ENCODE assay signal across 17 cellular contexts in the genomic region with DNA sequence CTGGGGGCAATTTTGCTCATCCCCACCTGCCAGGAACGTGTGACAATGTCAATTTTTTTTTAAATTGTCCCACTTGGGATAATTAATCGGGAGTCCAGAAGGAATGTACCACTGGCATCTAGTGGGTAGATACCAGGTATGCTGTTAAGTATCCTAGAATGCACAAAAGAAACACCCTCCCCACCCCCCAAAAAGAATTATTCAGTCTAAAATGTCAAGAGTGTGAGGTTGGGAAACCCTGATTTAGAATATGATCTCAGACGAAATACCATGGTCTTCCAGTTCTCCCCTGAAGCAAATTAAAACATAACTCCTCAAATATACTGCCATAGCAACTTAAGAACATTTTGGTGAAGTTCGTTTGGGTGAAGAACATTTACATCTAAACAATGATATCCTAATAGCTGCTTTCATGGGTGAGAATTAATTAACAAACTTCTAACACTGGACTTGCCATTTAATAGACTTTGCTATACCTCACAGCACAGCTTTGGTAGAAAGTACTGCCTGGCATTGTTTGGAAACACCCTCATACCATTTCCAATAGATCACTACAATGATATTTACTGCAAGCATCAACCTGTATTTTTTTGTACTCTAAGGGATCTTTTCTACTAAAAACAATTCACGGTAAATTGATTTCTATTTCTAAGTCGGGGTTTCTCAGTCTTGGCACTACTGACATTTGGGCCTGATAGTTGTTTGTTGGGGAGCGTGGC. TPM values are rescaled to one million over a fixed set of nuclear protein-coding genes. Genes with fewer than 3 reads are reported as not detected.
A peak's percentile ranks its signal among the peaks of the same experiment; 100 is the strongest.
DNase-seq lines count a peak whose midpoint lies in the region; TF ChIP-seq lines count a peak whose summit lies in the region.
"Had no signal": no experiment of that assay in that cellular context is flagged by ENCODE, and none has a peak within 500 bp of the region (broad histone marks: within the 10 kb centered on the region; RNA-seq: fewer than 3 reads in every experiment).

No MANE protein-coding gene starts in this region.

- H3K79me2 ChIP-seq in osteoblast (ENCODE audit: insufficient read depth, low read length): peaks cover 86% of the 10 kb centered on the region

- no peak for TF ChIP-seq POLR2A in prostate gland (IDR thresholded peaks at IDR 0.05)

- no peaks in the 10 kb centered on the region for H3K9me3 ChIP-seq in BLaER1
- H3K9me3 ChIP-seq in osteoblast (ENCODE audit: low read depth, low read length): no peaks in the 10 kb centered on the region
- H3K9me3 ChIP-seq in prostate gland: no peaks in the 10 kb centered on the region
- H3K9me3 ChIP-seq: tibial nerve had no signal

- no peaks in the 10 kb centered on the region for H3K36me3 ChIP-seq in BLaER1
- peaks cover 23% of the 10 kb centered on the region for H3K36me3 ChIP-seq in osteoblast (ENCODE audit: insufficient read depth, low read length)
- no peaks in the 10 kb centered on the region for H3K36me3 ChIP-seq in prostate gland
- H3K36me3 ChIP-seq: tibial nerve had no signal

- H3K27me3 ChIP-seq in BLaER1 (no peaks in the 10 kb centered on the region), osteoblast (ENCODE audit: insufficient read depth, low read length) (no peaks in the 10 kb centered on the region), prostate gland (replicated peaks; ENCODE audit: insufficient read depth) (no peaks in the 10 kb centered on the region)
- H3K27me3 ChIP-seq: tibial nerve had no signal

- no peak overlapping the region for H2AFZ ChIP-seq in osteoblast (ENCODE audit: low read length)

- H3K4me2 ChIP-seq in BLaER1: peak overlapping the region; percentile 39
- H3K4me2 ChIP-seq in osteoblast (ENCODE audit: insufficient read depth, low read length): no peak overlapping the region

- no peak overlapping the region for H3K9ac ChIP-seq in BLaER1

- peaks cover 14% of the 10 kb centered on the region for H3K4me1 ChIP-seq in BLaER1
- peaks cover 47% of the 10 kb centered on the region for H3K4me1 ChIP-seq in osteoblast (ENCODE audit: insufficient read depth, low read length)
- H3K4me1 ChIP-seq in prostate gland (replicated peaks): no peaks in the 10 kb centered on the region

- H4K20me1 ChIP-seq in BLaER1 (peaks cover 5% of the 10 kb centered on the region; the same call in 1 of the 2 replicates), osteoblast (ENCODE audit: insufficient read depth, low read length) (peaks cover 71% of the 10 kb centered on the region)

- H3K27ac ChIP-seq in BLaER1 (peak overlapping the region; percentile 1; the same call in 1 of the 2 replicates), VCaP (peak overlapping the region; percentile 5; the same call in 1 of the 2 replicates), osteoblast (ENCODE audit: low read depth, low read length) (peak overlapping the region; percentile 34), prostate gland (no peak overlapping the region)
- H3K27ac ChIP-seq: 22Rv1, coronary artery, tibial nerve had no signal

- WGBS in prostate gland: 50% methylated on average over 7 of the region's 7 CpGs

- DNase-seq in epithelial cell of esophagus (ENCODE audit: low read depth): peak; percentile 84
- DNase-seq in osteoblast (ENCODE audit: insufficient read length, low spot score, missing footprints): no peak
- no peak for DNase-seq in prostate gland (ENCODE audit: low spot score)
- no peak for DNase-seq in posterior vena cava (ENCODE audit: low spot score)
- no peak for DNase-seq in stimulated activated CD4-positive, alpha-beta T cell treated with anti-CD3 and anti-CD28 coated beads, Interleukin-4, amount 100 ng/mL, for 4 hours
- DNase-seq in GM19238 (ENCODE audit: insufficient read length, low spot score): no peak
- DNase-seq: activated CD4-positive, alpha-beta T cell treated with anti-CD3 and anti-CD28 coated beads for 4 hours; EL; MM.1S; NCI-H146; occipital lobe; stimulated activated naive CD4-positive, alpha-beta T cell treated with Interleukin-2 at 50 U/mL for 16 hours had no signal

- intact Hi-C loops in prostate gland (cut with DNase I): no loop called here
- intact Hi-C loops in posterior vena cava (cut with DNase I): no loop called here

- TF ChIP-seq CTCF in VCaP (conservative IDR thresholded peaks at IDR 0.05) (no peak), epithelial cell of esophagus (IDR thresholded peaks at IDR 0.05; ENCODE audit: insufficient read depth, low read depth, low read length, missing control alignments) (no peak), osteoblast (IDR thresholded peaks at IDR 0.05; ENCODE audit: extremely low read depth, low read depth, low read length) (no peak), prostate gland (IDR thresholded peaks at IDR 0.05) (no peak)

- H3K4me3 ChIP-seq in BLaER1: no peak overlapping the region
- H3K4me3 ChIP-seq in epithelial cell of esophagus (ENCODE audit: low read length): no peak overlapping the region
- H3K4me3 ChIP-seq in osteoblast (ENCODE audit: insufficient read depth, low read length): no peak overlapping the region
- no peak overlapping the region for H3K4me3 ChIP-seq in prostate gland
- H3K4me3 ChIP-seq: coronary artery, tibial nerve had no signal

RNA-seq across cellular contexts. Expression of a gene that starts 36.5 kb away (rescaled TPM):
- total RNA-seq in osteoblast (33.0 and 37.6 TPM in 2 replicates), prostate gland (10 to 100 TPM; 42.9 to 57.5 TPM), posterior vena cava (10 to 100 TPM; 13.8 to 20.3 TPM)

Comparison
In these comparisons a context has a peak if more than half of its experiments do, and no peak if none do; other contexts are left out.
1. H3K27ac ChIP-seq: peak in BLaER1 (single experiment), VCaP (single experiment) and osteoblast (single experiment); none in prostate gland (0 of 2).